ENCODE assay signal across 18 cellular contexts in the genomic region with DNA sequence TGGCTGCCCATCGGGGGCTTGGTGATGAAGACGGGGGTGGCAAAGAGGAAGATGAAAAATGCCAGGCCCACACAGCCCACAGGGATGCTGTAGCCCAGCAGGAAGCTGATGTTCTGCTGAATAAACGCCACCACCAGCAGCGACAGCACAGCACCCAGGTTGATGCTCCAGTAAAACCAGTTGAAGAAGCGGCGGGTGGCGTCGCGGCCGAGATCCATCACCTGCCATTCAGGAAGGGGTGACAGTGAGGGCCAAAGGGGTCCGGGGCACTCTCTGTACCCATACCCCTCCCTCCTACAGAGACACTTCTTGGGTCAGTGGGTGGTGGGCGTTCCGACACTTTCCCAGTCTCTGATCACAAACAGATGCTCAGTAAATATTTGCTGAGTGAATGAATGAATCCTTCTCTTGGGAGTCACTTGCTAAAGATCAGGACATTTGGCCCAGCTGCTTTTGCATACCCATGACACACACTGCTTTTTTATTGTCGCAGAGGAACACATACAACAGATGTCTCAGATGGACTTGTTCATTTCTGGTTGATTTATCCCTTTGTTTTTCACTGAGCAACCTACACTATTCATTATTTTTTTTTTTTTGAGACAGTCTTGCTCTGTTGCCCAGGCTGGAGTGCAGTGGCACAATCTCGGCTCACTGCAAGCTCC. TPM values are rescaled to one million over a fixed set of nuclear protein-coding genes. Genes with fewer than 3 reads are reported as not detected.
DNase-seq lines count a peak whose midpoint lies in the region; ATAC-seq, FAIRE-seq and TF ChIP-seq lines count a peak whose summit lies in the region.
"Had no signal": no experiment of that assay in that cellular context is flagged by ENCODE, and none has a peak within 500 bp of the region (broad histone marks: within the 10 kb centered on the region; RNA-seq: fewer than 3 reads in every experiment).

No MANE protein-coding gene starts in this region.

- H3K4me3 Mint-ChIP-seq in glutamatergic neuron (ENCODE audit: unreplicated experiment) (peak overlapping the region; percentile 25), progenitor cell of endocrine pancreas (ENCODE audit: low read depth) (no peak overlapping the region)

- no peak for TF ChIP-seq CTCF in glutamatergic neuron (IDR thresholded peaks at IDR 0.05; ENCODE audit: partially characterized antibody, unreplicated experiment)
- TF ChIP-seq CTCF in ovary (IDR thresholded peaks at IDR 0.05), result no peak
- no peak for TF ChIP-seq CTCF in progenitor cell of endocrine pancreas (IDR thresholded peaks at IDR 0.05; ENCODE audit: unreplicated experiment)

- no peak for TF ChIP-seq POLR2A in ovary (IDR thresholded peaks at IDR 0.05)

- H3K27ac Mint-ChIP-seq in glutamatergic neuron (ENCODE audit: unreplicated experiment) (no peak overlapping the region), progenitor cell of endocrine pancreas (no peak overlapping the region)

- H3K4me1 ChIP-seq in aorta (ENCODE audit: control insufficient read depth in 1 of 2, insufficient read depth in 2 of 2, low read length in 2 of 2), result no peaks in the 10 kb centered on the region
- H3K4me1 ChIP-seq in ovary (ENCODE audit: insufficient read depth), result peaks cover 8% of the 10 kb centered on the region

- no peak for FAIRE-seq in HTR-8/SVneo (lab: Jason Lieb, UNC)
- FAIRE-seq: A204.1 had no signal

- H3K4me1 Mint-ChIP-seq in glutamatergic neuron (ENCODE audit: low read depth, unreplicated experiment), result peaks cover 41% of the 10 kb centered on the region
- peaks cover 20% of the 10 kb centered on the region for H3K4me1 Mint-ChIP-seq in progenitor cell of endocrine pancreas (ENCODE audit: low read depth)

- H3K27me3 Mint-ChIP-seq in glutamatergic neuron (ENCODE audit: unreplicated experiment) (peaks cover 10% of the 10 kb centered on the region), progenitor cell of endocrine pancreas (peaks cover 29% of the 10 kb centered on the region)

- no peak for TF ChIP-seq EP300 in ovary (IDR thresholded peaks at IDR 0.05)

- no peaks in the 10 kb centered on the region for H3K9me3 ChIP-seq in aorta (ENCODE audit: control insufficient read depth, low read length)
- H3K9me3 ChIP-seq in ovary, result no peaks in the 10 kb centered on the region
- H3K9me3 ChIP-seq: SJSA1 had no signal

- H3K36me3 Mint-ChIP-seq in glutamatergic neuron (ENCODE audit: unreplicated experiment), result no peaks in the 10 kb centered on the region
- no peaks in the 10 kb centered on the region for H3K36me3 Mint-ChIP-seq in progenitor cell of endocrine pancreas (ENCODE audit: insufficient read depth)

- intact Hi-C loops in aorta (cut with DNase I), result loop anchor here in 1 of 2 donors (5.0 kb wide), 1 partner anchor 34 kb away; a partner anchor contains a TSS
- intact Hi-C loops in ovary (cut with DNase I), result no loop called here

- peak; percentile 16 for DNase-seq in NCI-H510A treated with DMSO at 0.1 percent for 48 hours (lab: John Stamatoyannopoulos, UW)
- DNase-seq in NCI-H510A (lab: John Stamatoyannopoulos, UW), result no peak
- DNase-seq in NCI-H345 treated with DMSO at 0.1 percent for 48 hours (lab: John Stamatoyannopoulos, UW; ENCODE audit: unreplicated experiment), result peak; percentile 89
- no peak for DNase-seq in glutamatergic neuron
- peak; percentile 40 to 73 for DNase-seq in aorta
- no peak for DNase-seq in HTR-8/SVneo (ENCODE audit: insufficient read length, low spot score)
- DNase-seq in ovary, result no peak
- no peak for DNase-seq in progenitor cell of endocrine pancreas (ENCODE audit: low spot score, unreplicated experiment)
- DNase-seq: AML-193, Calu3, GF-D8, Kasumi-1, NCI-H1436, NCI-H2081 treated with DMSO at 0.1 percent for 48 hours, NCI-H526, SW 1271 had no signal

- no peak overlapping the region for H3K4me3 ChIP-seq in aorta (ENCODE audit: low read length in 2 of 2)
- no peak overlapping the region for H3K4me3 ChIP-seq in ovary
- H3K4me3 ChIP-seq: SJSA1 had no signal

- ATAC-seq in aorta (ENCODE audit: low FRiP score), result no peak

- H3K27ac ChIP-seq in aorta (ENCODE audit: low read depth in 1 of 2, low read length in 2 of 2), result no peak overlapping the region
- H3K27ac ChIP-seq in ovary, result no peak overlapping the region
- H3K27ac ChIP-seq: SJSA1 had no signal

- H3K9me3 Mint-ChIP-seq in glutamatergic neuron (ENCODE audit: unreplicated experiment) (peaks cover 17% of the 10 kb centered on the region), progenitor cell of endocrine pancreas (ENCODE audit: low read depth) (no peaks in the 10 kb centered on the region)

- no peaks in the 10 kb centered on the region for H3K27me3 ChIP-seq in aorta (ENCODE audit: control insufficient read depth in 1 of 2, insufficient read depth in 2 of 2, low read length in 1 of 2)
- no peaks in the 10 kb centered on the region for H3K27me3 ChIP-seq in ovary
- H3K27me3 ChIP-seq: SJSA1 had no signal

- WGBS in aorta, 2 donors, result 85 to 88% methylated on average over 15 of the region's 15 CpGs
- 87 to 90% (median 89%) methylated on average over 15 of the region's 15 CpGs for WGBS in ovary, 3 donors

- H3K36me3 ChIP-seq in aorta (ENCODE audit: control insufficient read depth in 1 of 2, insufficient read depth in 2 of 2, low read length in 1 of 2) (no peaks in the 10 kb centered on the region), ovary (no peaks in the 10 kb centered on the region)

RNA-seq across cellular contexts. Expression of a gene that starts 5.2 kb away (rescaled TPM):
- total RNA-seq in glutamatergic neuron (ENCODE audit: unreplicated experiment) (4.4 TPM), aorta (10 to 100 TPM; 35.4 to 47.8 TPM), ovary (10 to 100 TPM; 25.3 to 55.8 (median 43.9) TPM), progenitor cell of endocrine pancreas (4.8 and 6.2 TPM in 2 replicates)
- polyA plus RNA-seq in aorta (10 to 100 TPM; 21.2 to 36.4 TPM), ovary (10 to 100 TPM; 27.2 to 38.9 TPM)

RNA-seq across cellular contexts. Expression of a gene that starts 22.5 kb away (rescaled TPM):
- total RNA-seq in glutamatergic neuron (ENCODE audit: unreplicated experiment), result 664 TPM
- total RNA-seq in aorta, result 1 to 10 TPM; 4.5 to 8.9 TPM
- polyA plus RNA-seq in aorta, result 1 to 10 TPM; 1.6 to 2.5 TPM
- total RNA-seq in ovary, result 10 to 100 TPM; 16.5 to 34.1 (median 21.3) TPM
- 10 to 100 TPM in 1 of 2 donors, 1 to 10 TPM in 1; 2.9 to 21.3 TPM for polyA plus RNA-seq in ovary
- 261 and 292 TPM in 2 replicates for total RNA-seq in progenitor cell of endocrine pancreas

RNA-seq across cellular contexts. Expression of a gene that starts 24.7 kb away (rescaled TPM):
- total RNA-seq in glutamatergic neuron (ENCODE audit: unreplicated experiment), result not detected
- total RNA-seq in aorta, result 1 to 10 TPM; 1.6 to 2.2 TPM
- polyA plus RNA-seq in aorta, result 1 to 10 TPM; 1.3 TPM
- 1 to 10 TPM in 3 of 7 donors, under 1 TPM in 4; 0.42 to 2.2 (median 0.69) TPM for total RNA-seq in ovary
- 1 to 10 TPM in 1 of 2 donors, under 1 TPM in 1; 0.44 to 3.4 TPM for polyA plus RNA-seq in ovary
- total RNA-seq in progenitor cell of endocrine pancreas, result 0.55 and 0.62 TPM in 2 replicates

RNA-seq across cellular contexts. Expression of a gene that starts 32.8 kb away (rescaled TPM):
- total RNA-seq in glutamatergic neuron (ENCODE audit: unreplicated experiment), result 4.0 TPM
- total RNA-seq in aorta, result 100 to 1,000 TPM; 105 to 127 TPM
- polyA plus RNA-seq in aorta, result 100 to 1,000 TPM in 1 of 2 donors, 10 to 100 TPM in 1; 82.4 to 148 TPM
- total RNA-seq in ovary, result 100 to 1,000 TPM in 5 of 7 donors, 10 to 100 TPM in 2; 88.7 to 143 (median 109) TPM
- 100 to 1,000 TPM; 133 to 145 TPM for polyA plus RNA-seq in ovary
- total RNA-seq in progenitor cell of endocrine pancreas, result 45.7 and 48.7 TPM in 2 replicates

RNA-seq across cellular contexts. Expression of a gene that starts 40.3 kb away (rescaled TPM):
- total RNA-seq in glutamatergic neuron (ENCODE audit: unreplicated experiment), result 74.4 TPM
- total RNA-seq in aorta, result 10 to 100 TPM; 47.7 to 55.6 TPM
- polyA plus RNA-seq in aorta, result 10 to 100 TPM; 31.3 to 39.2 TPM
- 100 to 1,000 TPM in 2 of 7 donors, 10 to 100 TPM in 5; 44.1 to 109 (median 97.2) TPM for total RNA-seq in ovary
- 10 to 100 TPM; 66.2 to 73.4 TPM for polyA plus RNA-seq in ovary
- total RNA-seq in progenitor cell of endocrine pancreas, result 102 and 111 TPM in 2 replicates

Comparison
In these comparisons a context has a peak if more than half of its experiments do, and no peak if none do; other contexts are left out.
1. DNase-seq: peak in NCI-H510A treated with DMSO at 0.1 percent for 48 hours (single experiment), NCI-H345 treated with DMSO at 0.1 percent for 48 hours (single experiment) and aorta (2 of 2); none in NCI-H510A (single experiment), glutamatergic neuron (single experiment), HTR-8/SVneo (single experiment), ovary (0 of 5) and progenitor cell of endocrine pancreas (single experiment).